1 cellular context compared by ENCODE assay signal in the genomic region with DNA sequence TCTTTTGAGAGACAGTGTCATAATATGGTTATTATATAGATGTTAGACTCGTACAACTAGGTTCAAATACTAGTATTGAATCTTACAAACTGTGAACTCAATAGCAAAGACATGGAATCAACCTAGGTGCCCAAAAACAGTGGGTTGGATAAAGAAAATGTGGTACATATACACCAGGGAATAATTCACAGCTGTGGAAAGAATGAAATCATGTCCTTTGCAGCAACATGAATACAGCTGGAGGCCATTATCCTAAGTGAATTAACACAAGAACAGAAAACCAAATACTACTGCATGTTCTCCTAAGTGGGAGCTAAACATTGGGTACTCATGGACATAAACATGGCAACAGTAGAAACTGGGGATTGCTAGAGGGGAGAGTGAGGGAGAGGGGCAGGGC.
TF ChIP-seq lines count a peak whose summit lies in the region.

No MANE protein-coding gene starts in this region.

TF ChIP-seq in GM12878, 131 proteins besides CTCF, POLR2A, EP300 and RAD21:
- no peak for TF ChIP-seq BMI1 (IDR thresholded peaks at IDR 0.05; ENCODE audit: borderline replicate concordance)
- TF ChIP-seq GATAD2B (conservative IDR thresholded peaks at IDR 0.05; ENCODE audit: low read depth) = no peak
- no peak for TF ChIP-seq GABPA (IDR thresholded peaks at IDR 0.05; ENCODE audit: low read depth)
- no peak for TF ChIP-seq SMC3 (IDR thresholded peaks at IDR 0.05; ENCODE audit: borderline replicate concordance, low read length)
- TF ChIP-seq, protein P1, sequence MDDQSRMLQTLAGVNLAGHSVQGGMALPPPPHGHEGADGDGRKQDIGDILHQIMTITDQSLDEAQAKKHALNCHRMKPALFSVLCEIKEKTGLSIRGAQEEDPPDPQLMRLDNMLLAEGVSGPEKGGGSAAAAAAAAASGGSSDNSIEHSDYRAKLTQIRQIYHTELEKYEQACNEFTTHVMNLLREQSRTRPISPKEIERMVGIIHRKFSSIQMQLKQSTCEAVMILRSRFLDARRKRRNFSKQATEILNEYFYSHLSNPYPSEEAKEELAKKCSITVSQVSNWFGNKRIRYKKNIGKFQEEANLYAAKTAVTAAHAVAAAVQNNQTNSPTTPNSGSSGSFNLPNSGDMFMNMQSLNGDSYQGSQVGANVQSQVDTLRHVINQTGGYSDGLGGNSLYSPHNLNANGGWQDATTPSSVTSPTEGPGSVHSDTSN (IDR thresholded peaks at IDR 0.05; ENCODE audit: insufficient replicate concordance, low read depth, low read length) = no peak
- TF ChIP-seq, protein P2, sequence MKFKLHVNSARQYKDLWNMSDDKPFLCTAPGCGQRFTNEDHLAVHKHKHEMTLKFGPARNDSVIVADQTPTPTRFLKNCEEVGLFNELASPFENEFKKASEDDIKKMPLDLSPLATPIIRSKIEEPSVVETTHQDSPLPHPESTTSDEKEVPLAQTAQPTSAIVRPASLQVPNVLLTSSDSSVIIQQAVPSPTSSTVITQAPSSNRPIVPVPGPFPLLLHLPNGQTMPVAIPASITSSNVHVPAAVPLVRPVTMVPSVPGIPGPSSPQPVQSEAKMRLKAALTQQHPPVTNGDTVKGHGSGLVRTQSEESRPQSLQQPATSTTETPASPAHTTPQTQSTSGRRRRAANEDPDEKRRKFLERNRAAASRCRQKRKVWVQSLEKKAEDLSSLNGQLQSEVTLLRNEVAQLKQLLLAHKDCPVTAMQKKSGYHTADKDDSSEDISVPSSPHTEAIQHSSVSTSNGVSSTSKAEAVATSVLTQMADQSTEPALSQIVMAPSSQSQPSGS (IDR thresholded peaks at IDR 0.05; ENCODE audit: low read length) = no peak
- TF ChIP-seq, protein P3, sequence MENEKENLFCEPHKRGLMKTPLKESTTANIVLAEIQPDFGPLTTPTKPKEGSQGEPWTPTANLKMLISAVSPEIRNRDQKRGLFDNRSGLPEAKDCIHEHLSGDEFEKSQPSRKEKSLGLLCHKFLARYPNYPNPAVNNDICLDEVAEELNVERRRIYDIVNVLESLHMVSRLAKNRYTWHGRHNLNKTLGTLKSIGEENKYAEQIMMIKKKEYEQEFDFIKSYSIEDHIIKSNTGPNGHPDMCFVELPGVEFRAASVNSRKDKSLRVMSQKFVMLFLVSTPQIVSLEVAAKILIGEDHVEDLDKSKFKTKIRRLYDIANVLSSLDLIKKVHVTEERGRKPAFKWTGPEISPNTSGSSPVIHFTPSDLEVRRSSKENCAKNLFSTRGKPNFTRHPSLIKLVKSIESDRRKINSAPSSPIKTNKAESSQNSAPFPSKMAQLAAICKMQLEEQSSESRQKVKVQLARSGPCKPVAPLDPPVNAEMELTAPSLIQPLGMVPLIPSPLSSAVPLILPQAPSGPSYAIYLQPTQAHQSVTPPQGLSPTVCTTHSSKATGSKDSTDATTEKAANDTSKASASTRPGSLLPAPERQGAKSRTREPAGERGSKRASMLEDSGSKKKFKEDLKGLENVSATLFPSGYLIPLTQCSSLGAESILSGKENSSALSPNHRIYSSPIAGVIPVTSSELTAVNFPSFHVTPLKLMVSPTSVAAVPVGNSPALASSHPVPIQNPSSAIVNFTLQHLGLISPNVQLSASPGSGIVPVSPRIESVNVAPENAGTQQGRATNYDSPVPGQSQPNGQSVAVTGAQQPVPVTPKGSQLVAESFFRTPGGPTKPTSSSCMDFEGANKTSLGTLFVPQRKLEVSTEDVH (IDR thresholded peaks at IDR 0.05; ENCODE audit: low read depth, partially characterized antibody) = no peak
- no peak for TF ChIP-seq KAT2A (conservative IDR thresholded peaks at IDR 0.05; ENCODE audit: control insufficient read depth, low read depth, low read length)
- TF ChIP-seq, protein P4, sequence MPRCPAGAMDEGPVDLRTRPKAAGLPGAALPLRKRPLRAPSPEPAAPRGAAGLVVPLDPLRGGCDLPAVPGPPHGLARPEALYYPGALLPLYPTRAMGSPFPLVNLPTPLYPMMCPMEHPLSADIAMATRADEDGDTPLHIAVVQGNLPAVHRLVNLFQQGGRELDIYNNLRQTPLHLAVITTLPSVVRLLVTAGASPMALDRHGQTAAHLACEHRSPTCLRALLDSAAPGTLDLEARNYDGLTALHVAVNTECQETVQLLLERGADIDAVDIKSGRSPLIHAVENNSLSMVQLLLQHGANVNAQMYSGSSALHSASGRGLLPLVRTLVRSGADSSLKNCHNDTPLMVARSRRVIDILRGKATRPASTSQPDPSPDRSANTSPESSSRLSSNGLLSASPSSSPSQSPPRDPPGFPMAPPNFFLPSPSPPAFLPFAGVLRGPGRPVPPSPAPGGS (IDR thresholded peaks at IDR 0.05; ENCODE audit: borderline replicate concordance, insufficient read depth, low read depth, low read length, poor library complexity, severe bottlenecking) = no peak
- no peak for TF ChIP-seq WRNIP1 (IDR thresholded peaks at IDR 0.05; ENCODE audit: borderline replicate concordance, low read depth, low read length)
- TF ChIP-seq, protein P5, sequence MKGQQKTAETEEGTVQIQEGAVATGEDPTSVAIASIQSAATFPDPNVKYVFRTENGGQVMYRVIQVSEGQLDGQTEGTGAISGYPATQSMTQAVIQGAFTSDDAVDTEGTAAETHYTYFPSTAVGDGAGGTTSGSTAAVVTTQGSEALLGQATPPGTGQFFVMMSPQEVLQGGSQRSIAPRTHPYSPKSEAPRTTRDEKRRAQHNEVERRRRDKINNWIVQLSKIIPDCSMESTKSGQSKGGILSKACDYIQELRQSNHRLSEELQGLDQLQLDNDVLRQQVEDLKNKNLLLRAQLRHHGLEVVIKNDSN (IDR thresholded peaks at IDR 0.05; ENCODE audit: borderline replicate concordance, extremely low read length, insufficient read depth, low read depth, low read length) = no peak
- no peak for TF ChIP-seq PML (IDR thresholded peaks at IDR 0.05; ENCODE audit: low read length)
